In genomic region chr20:45933231-45934045, GRCh38 we compare ENCODE assay signal across 8 cellular contexts. TPM values are rescaled to one million over a fixed set of nuclear protein-coding genes. Genes with fewer than 3 reads are reported as not detected.
A peak's percentile ranks its signal among the peaks of the same experiment; 100 is the strongest.
DNase-seq lines count a peak whose midpoint lies in the region; ATAC-seq and TF ChIP-seq lines count a peak whose summit lies in the region.

No MANE protein-coding gene starts in this region.

- peaks cover 16% of the 10 kb centered on the region for H3K36me3 Mint-ChIP-seq in activated CD4-positive, alpha-beta memory T cell treated with anti-CD3 and anti-CD28 coated beads for 36 hours

- peak overlapping the region; percentile 96 for H3K4me3 ChIP-seq in HL-60 (replicated peaks; ENCODE audit: insufficient read depth, low read length)
- H3K4me3 ChIP-seq in ectodermal cell (ENCODE audit: insufficient read depth, low read depth, low read length), result peak overlapping the region; percentile 72
- H3K4me3 ChIP-seq in lower lobe of right lung, result peak overlapping the region; percentile 83

- H3K27me3 Mint-ChIP-seq in activated CD4-positive, alpha-beta memory T cell treated with anti-CD3 and anti-CD28 coated beads for 36 hours, result no peaks in the 10 kb centered on the region

- WGBS in ectodermal cell, 2 experiments, result 30% methylated on average over 22 of the region's 22 CpGs

- DNase-seq in DMS 273 (lab: John Stamatoyannopoulos, UW; ENCODE audit: unreplicated experiment), result peak; percentile 93
- peak; percentile 72 to 87 for DNase-seq in HL-60 (ENCODE audit: low read depth in 1 of 2, low spot score in 1 of 2)
- DNase-seq in NCI-H748 (lab: John Stamatoyannopoulos, UW; ENCODE audit: unreplicated experiment), result peak; percentile 93
- peak; percentile 82 for DNase-seq in activated CD4-positive, alpha-beta memory T cell treated with anti-CD3 and anti-CD28 coated beads for 36 hours
- peak; percentile 77 for DNase-seq in lower lobe of right lung
- peak in 2 of 3 donors; percentile 38 to 55 for DNase-seq in stimulated activated CD4-positive, alpha-beta T cell treated with anti-CD3 and anti-CD28 coated beads, TNF-alpha, amount 100 ng/mL, for 48 hours (ENCODE audit: low read depth in 3 of 3)

- peaks cover 6% of the 10 kb centered on the region for H3K36me3 ChIP-seq in ectodermal cell (ENCODE audit: control insufficient read depth, insufficient read depth, low read length)
- peaks cover 13% of the 10 kb centered on the region for H3K36me3 ChIP-seq in lower lobe of right lung

- H3K9me3 Mint-ChIP-seq in activated CD4-positive, alpha-beta memory T cell treated with anti-CD3 and anti-CD28 coated beads for 36 hours, result no peaks in the 10 kb centered on the region

- H3K4me1 ChIP-seq in ectodermal cell (ENCODE audit: control insufficient read depth, insufficient read depth, low read length) (no peaks in the 10 kb centered on the region), lower lobe of right lung (peaks cover 26% of the 10 kb centered on the region)

- peaks cover 31% of the 10 kb centered on the region for H3K4me1 Mint-ChIP-seq in activated CD4-positive, alpha-beta memory T cell treated with anti-CD3 and anti-CD28 coated beads for 36 hours (ENCODE audit: low read depth)

- H3K27me3 ChIP-seq in HL-60 (ENCODE audit: insufficient read depth, poor library complexity, severe bottlenecking) (no peaks in the 10 kb centered on the region), ectodermal cell (ENCODE audit: control insufficient read depth, insufficient read depth, low read length, poor library complexity, severe bottlenecking) (no peaks in the 10 kb centered on the region), lower lobe of right lung (ENCODE audit: low read depth) (no peaks in the 10 kb centered on the region)

- POLR2A ChIA-PET in activated CD4-positive, alpha-beta memory T cell treated with anti-CD3 and anti-CD28 coated beads for 36 hours (lab: Charles Lee), result interaction anchor here (1.0 to 3.8 kb wide), 16 partner anchors 8 to 134 kb away, joined by 3 to 28 read pairs (median 6); partner anchors contain the start of genes ACOT8, CTSA, NEURL2 and UBE2C

- H3K27ac Mint-ChIP-seq in activated CD4-positive, alpha-beta memory T cell treated with anti-CD3 and anti-CD28 coated beads for 36 hours, result peak overlapping the region; percentile 99

- CTCF ChIA-PET in activated CD4-positive, alpha-beta memory T cell treated with anti-CD3 and anti-CD28 coated beads for 36 hours (lab: Charles Lee), result interaction anchor here (0.6 to 9.2 kb wide), 15 partner anchors 11 to 135 kb away, joined by 3 to 67 read pairs (median 5); partner anchors contain the start of genes CTSA, TNNC2, ZNF335 and ZSWIM1

- peak overlapping the region; percentile 99 for H3K4me3 Mint-ChIP-seq in activated CD4-positive, alpha-beta memory T cell treated with anti-CD3 and anti-CD28 coated beads for 36 hours

- H3K27ac ChIP-seq in HL-60 (replicated peaks), result peak overlapping the region; percentile 100
- H3K27ac ChIP-seq in ectodermal cell (ENCODE audit: insufficient read depth, low read depth, low read length, poor library complexity, severe bottlenecking), result peak overlapping the region; percentile 100
- peak overlapping the region; percentile 100 for H3K27ac ChIP-seq in lower lobe of right lung

- intact Hi-C loops in activated CD4-positive, alpha-beta memory T cell treated with anti-CD3 and anti-CD28 coated beads for 36 hours (cut with micrococcal nuclease), result loop anchor here (2.0 to 10.0 kb wide), 4 partner anchors 23 to 431 kb away; partner anchors contain the start of genes CTSA, NEURL2 and ZSWIM1
- intact Hi-C loops in lower lobe of right lung (cut with DNase I), result no loop called here

- no peaks in the 10 kb centered on the region for H3K9me3 ChIP-seq in ectodermal cell (ENCODE audit: control insufficient read depth, low read length)
- H3K9me3 ChIP-seq in lower lobe of right lung, result no peaks in the 10 kb centered on the region

- peak; percentile 41 to 53 for ATAC-seq in lower lobe of right lung
- ATAC-seq in HG03025 (IDR thresholded peaks at IDR 0.05; ENCODE audit: low FRiP score, unreplicated experiment), result no peak

- TF ChIP-seq CTCF in HL-60 (IDR thresholded peaks at IDR 0.05; ENCODE audit: insufficient read depth, low read length) (no peak), lower lobe of right lung (IDR thresholded peaks at IDR 0.05) (peak; percentile 29)

RNA-seq across cellular contexts. Expression of gene PCIF1, which starts 1.0 kb away (rescaled TPM):
- total RNA-seq in activated CD4-positive, alpha-beta memory T cell treated with anti-CD3 and anti-CD28 coated beads for 36 hours, result 10 to 100 TPM; 29.9 to 33.0 TPM
- polyA plus RNA-seq in ectodermal cell (2013, experiment 1 of 4), result 38.1 TPM
- 35.4 TPM for polyA plus RNA-seq in ectodermal cell (2013, experiment 2 of 4)
- polyA plus RNA-seq in ectodermal cell (2013, experiment 3 of 4), result 34.6 TPM
- 35.5 TPM for polyA plus RNA-seq in ectodermal cell (2013, experiment 4 of 4)
- 34.7 TPM for total RNA-seq in lower lobe of right lung

RNA-seq across cellular contexts. Expression of gene PLTP, which starts 21.5 kb away (rescaled TPM):
- total RNA-seq in activated CD4-positive, alpha-beta memory T cell treated with anti-CD3 and anti-CD28 coated beads for 36 hours, result 1 to 10 TPM; 9.4 to 9.5 TPM
- polyA plus RNA-seq in ectodermal cell (2013, experiment 1 of 4), result 127 TPM
- polyA plus RNA-seq in ectodermal cell (2013, experiment 2 of 4), result 120 TPM
- 104 TPM for polyA plus RNA-seq in ectodermal cell (2013, experiment 3 of 4)
- polyA plus RNA-seq in ectodermal cell (2013, experiment 4 of 4), result 109 TPM
- 145 TPM for total RNA-seq in lower lobe of right lung

RNA-seq across cellular contexts. Expression of gene ZNF335, which starts 38.6 kb away (rescaled TPM):
- 10 to 100 TPM; 24.1 to 26.0 TPM for total RNA-seq in activated CD4-positive, alpha-beta memory T cell treated with anti-CD3 and anti-CD28 coated beads for 36 hours
- polyA plus RNA-seq in ectodermal cell (2013, experiment 1 of 4), result 17.3 TPM
- 17.7 TPM for polyA plus RNA-seq in ectodermal cell (2013, experiment 2 of 4)
- polyA plus RNA-seq in ectodermal cell (2013, experiment 3 of 4), result 14.8 TPM
- 15.1 TPM for polyA plus RNA-seq in ectodermal cell (2013, experiment 4 of 4)
- 20.4 TPM for total RNA-seq in lower lobe of right lung

RNA-seq across cellular contexts. Expression of gene CTSA, which starts 42.3 kb away (rescaled TPM):
- total RNA-seq in activated CD4-positive, alpha-beta memory T cell treated with anti-CD3 and anti-CD28 coated beads for 36 hours, result 10 to 100 TPM; 49.8 to 54.8 TPM
- 55.4 TPM for polyA plus RNA-seq in ectodermal cell (2013, experiment 1 of 4)
- 55.3 TPM for polyA plus RNA-seq in ectodermal cell (2013, experiment 2 of 4)
- 40.0 TPM for polyA plus RNA-seq in ectodermal cell (2013, experiment 3 of 4)
- polyA plus RNA-seq in ectodermal cell (2013, experiment 4 of 4), result 44.4 TPM
- total RNA-seq in lower lobe of right lung, result 185 TPM

RNA-seq across cellular contexts. Expression of gene NEURL2, which starts 42.4 kb away (rescaled TPM):
- total RNA-seq in activated CD4-positive, alpha-beta memory T cell treated with anti-CD3 and anti-CD28 coated beads for 36 hours, result 1 to 10 TPM; 2.3 to 2.5 TPM
- polyA plus RNA-seq in ectodermal cell (2013, experiment 1 of 4), result 1.00 TPM
- 0.44 TPM for polyA plus RNA-seq in ectodermal cell (2013, experiment 2 of 4)
- 0.64 TPM for polyA plus RNA-seq in ectodermal cell (2013, experiment 3 of 4)
- 1.9 TPM for polyA plus RNA-seq in ectodermal cell (2013, experiment 4 of 4)
- total RNA-seq in lower lobe of right lung, result 2.4 TPM

Comparison
In these comparisons a context has a peak if more than half of its experiments do, and no peak if none do; other contexts are left out.
1. RNA of gene PLTP, which starts 21.5 kb away (total RNA-seq): 145 TPM in lower lobe of right lung (single experiment); 9.4 to 9.5 TPM in activated CD4-positive, alpha-beta memory T cell treated with anti-CD3 and anti-CD28 coated beads for 36 hours; every median in the first group is over 10 times any median in the second.
2. Peak in every context shown above with its lines, with median percentiles within 50 percentile points of each other: DNase-seq, H3K27ac ChIP-seq and H3K4me3 ChIP-seq.